Comparison of ENCODE assay signal across 21 cellular contexts in the genomic region with DNA sequence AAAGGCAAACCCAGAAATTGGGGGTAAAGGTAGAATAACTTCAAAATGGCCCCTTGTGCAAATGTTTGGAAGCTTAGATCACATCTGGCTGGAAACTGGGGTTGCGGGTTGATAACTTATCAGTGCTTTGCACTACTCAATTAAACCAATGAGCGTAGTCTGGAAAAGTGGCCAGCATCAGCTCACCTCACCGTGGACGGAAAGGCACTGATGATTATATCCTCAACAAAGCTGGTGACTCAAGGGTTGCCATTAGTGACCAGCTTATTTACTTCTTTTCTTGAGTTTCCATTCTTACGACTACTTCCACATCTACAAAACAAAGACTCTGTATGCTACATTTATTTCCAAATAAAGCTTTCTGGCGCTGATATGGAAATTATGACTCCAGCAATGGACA.
DNase-seq lines count a peak whose midpoint lies in the region; ATAC-seq and TF ChIP-seq lines count a peak whose summit lies in the region.
"Had no signal": no experiment of that assay in that cellular context is flagged by ENCODE, and none has a peak within 500 bp of the region (broad histone marks: within the 10 kb centered on the region; RNA-seq: fewer than 3 reads in every experiment).

No MANE protein-coding gene starts in this region.

- no peaks in the 10 kb centered on the region for H3K27me3 Mint-ChIP-seq in nephron progenitor cell (ENCODE audit: low read depth, poor library complexity)
- H3K27me3 Mint-ChIP-seq in activated CD4-positive, alpha-beta T cell treated with anti-CD3 and anti-CD28 coated beads, Interleukin-2, amount 10 ng/mL, durations not matched to agents 24 days and 14 days: peaks cover 10% of the 10 kb centered on the region
- peaks cover 9% of the 10 kb centered on the region for H3K27me3 Mint-ChIP-seq in CD4-positive, alpha-beta T cell

- no peak overlapping the region for H3K4me3 ChIP-seq in cardiac muscle cell
- no peak overlapping the region for H3K4me3 ChIP-seq in left ventricle myocardium inferior
- H3K4me3 ChIP-seq in endocrine pancreas (ENCODE audit: control insufficient read depth, insufficient read depth, low read length): peak overlapping the region; percentile 77
- H3K4me3 ChIP-seq: GM23248, MG63, PC-9, SJSA1 had no signal

- POLR2A ChIA-PET in CD4-positive, alpha-beta T cell (lab: Charles Lee): no interaction called here

- H3K9me3 Mint-ChIP-seq in nephron progenitor cell: no peaks in the 10 kb centered on the region
- H3K9me3 Mint-ChIP-seq in activated CD4-positive, alpha-beta T cell treated with anti-CD3 and anti-CD28 coated beads, Interleukin-2, amount 10 ng/mL, durations not matched to agents 24 days and 14 days: no peaks in the 10 kb centered on the region
- no peaks in the 10 kb centered on the region for H3K9me3 Mint-ChIP-seq in CD4-positive, alpha-beta T cell
- H3K9me3 Mint-ChIP-seq: H9 had no signal

- ATAC-seq in CD4-positive, alpha-beta T cell (ENCODE audit: poor library complexity): no peak
- ATAC-seq in left lobe of liver: no peak
- ATAC-seq: Right ventricle myocardium inferior had no signal

- intact Hi-C loops in left ventricle myocardium inferior (cut with micrococcal nuclease): no loop called here
- intact Hi-C loops in activated CD4-positive, alpha-beta T cell treated with anti-CD3 and anti-CD28 coated beads, Interleukin-2, amount 10 ng/mL, durations not matched to agents 24 days and 14 days (cut with micrococcal nuclease): no loop called here
- intact Hi-C loops in CD4-positive, alpha-beta T cell (cut with DNase I, micrococcal nuclease): no loop called here

- H3K27ac Mint-ChIP-seq in nephron progenitor cell: peak overlapping the region; percentile 82
- no peak overlapping the region for H3K27ac Mint-ChIP-seq in activated CD4-positive, alpha-beta T cell treated with anti-CD3 and anti-CD28 coated beads, Interleukin-2, amount 10 ng/mL, durations not matched to agents 24 days and 14 days
- H3K27ac Mint-ChIP-seq in CD4-positive, alpha-beta T cell: no peak overlapping the region
- H3K27ac Mint-ChIP-seq: H9 had no signal

- H3K4me3 Mint-ChIP-seq in nephron progenitor cell: no peak overlapping the region
- H3K4me3 Mint-ChIP-seq in activated CD4-positive, alpha-beta T cell treated with anti-CD3 and anti-CD28 coated beads, Interleukin-2, amount 10 ng/mL, durations not matched to agents 24 days and 14 days: no peak overlapping the region
- H3K4me3 Mint-ChIP-seq in CD4-positive, alpha-beta T cell: no peak overlapping the region
- H3K4me3 Mint-ChIP-seq: H9 had no signal

- peak in 1 of 2 donors; percentile 4 for DNase-seq in cardiac muscle cell (ENCODE audit: low read depth in 1 of 2, low spot score in 1 of 2)
- DNase-seq in left ventricle myocardium inferior: no peak
- DNase-seq in nephron progenitor cell: no peak
- no peak for DNase-seq in activated CD4-positive, alpha-beta T cell treated with anti-CD3 and anti-CD28 coated beads, Interleukin-2, amount 10 ng/mL, durations not matched to agents 24 days and 14 days
- no peak for DNase-seq in CD4-positive, alpha-beta T cell
- DNase-seq in left lobe of liver (ENCODE audit: low spot score): no peak
- DNase-seq in GM19240 (ENCODE audit: insufficient read length, low spot score): no peak
- DNase-seq: 8988T, ACHN, DMS79, EL, GM23248, H9, KBM-7, MG63, NCI-H1105 treated with DMSO at 0.1 percent for 48 hours, NCI-H526 treated with DMSO at 0.1 percent for 48 hours, PC-9 had no signal

- CTCF ChIA-PET in CD4-positive, alpha-beta T cell (lab: Charles Lee): no interaction called here

- H3K9ac ChIP-seq in endocrine pancreas (ENCODE audit: control insufficient read depth, insufficient read depth, low read length): no peak overlapping the region
- H3K9ac ChIP-seq: GM23248 had no signal

- no peaks in the 10 kb centered on the region for H3K36me3 Mint-ChIP-seq in nephron progenitor cell (ENCODE audit: low read depth)
- H3K36me3 Mint-ChIP-seq in activated CD4-positive, alpha-beta T cell treated with anti-CD3 and anti-CD28 coated beads, Interleukin-2, amount 10 ng/mL, durations not matched to agents 24 days and 14 days (ENCODE audit: low read depth): no peaks in the 10 kb centered on the region
- no peaks in the 10 kb centered on the region for H3K36me3 Mint-ChIP-seq in CD4-positive, alpha-beta T cell (ENCODE audit: low read depth)

- TF ChIP-seq CTCF in cardiac muscle cell (IDR thresholded peaks at IDR 0.05; ENCODE audit: low read depth, low read length) (no peak), left ventricle myocardium inferior (IDR thresholded peaks at IDR 0.05; ENCODE audit: borderline replicate concordance) (no peak), nephron progenitor cell (IDR thresholded peaks at IDR 0.05) (no peak)
- no peak for TF ChIP-seq CTCF in CD4-positive, alpha-beta T cell (IDR thresholded peaks at IDR 0.05)

- peak overlapping the region; percentile 37 for H3K27ac ChIP-seq in cardiac muscle cell
- no peak overlapping the region for H3K27ac ChIP-seq in left ventricle myocardium inferior (replicated peaks)
- H3K27ac ChIP-seq in CD4-positive, alpha-beta T cell (ENCODE audit: low read depth, low read length): no peak overlapping the region
- H3K27ac ChIP-seq: GM23248, PC-9, SJSA1 had no signal

- H3K27me3 ChIP-seq in cardiac muscle cell: no peaks in the 10 kb centered on the region
- H3K27me3 ChIP-seq in left ventricle myocardium inferior (ENCODE audit: low read depth): no peaks in the 10 kb centered on the region
- H3K27me3 ChIP-seq in endocrine pancreas (ENCODE audit: control insufficient read depth, insufficient read depth, low read length): no peaks in the 10 kb centered on the region
- peaks cover 4% of the 10 kb centered on the region for H3K27me3 ChIP-seq in CD4-positive, alpha-beta T cell (ENCODE audit: control insufficient read depth, insufficient read depth, low read length)
- H3K27me3 ChIP-seq: MG63, SJSA1 had no signal

- H3K36me3 ChIP-seq in cardiac muscle cell (no peaks in the 10 kb centered on the region), left ventricle myocardium inferior (no peaks in the 10 kb centered on the region), endocrine pancreas (ENCODE audit: control insufficient read depth, insufficient read depth, low read length) (no peaks in the 10 kb centered on the region)
- H3K36me3 ChIP-seq: MG63, SJSA1 had no signal

- no peaks in the 10 kb centered on the region for H3K9me3 ChIP-seq in cardiac muscle cell (ENCODE audit: low read depth)
- no peaks in the 10 kb centered on the region for H3K9me3 ChIP-seq in left ventricle myocardium inferior (replicated peaks)
- H3K9me3 ChIP-seq in endocrine pancreas (ENCODE audit: control insufficient read depth, low read length): no peaks in the 10 kb centered on the region
- H3K9me3 ChIP-seq in CD4-positive, alpha-beta T cell (ENCODE audit: control insufficient read depth, low read length): no peaks in the 10 kb centered on the region
- H3K9me3 ChIP-seq: MG63, SJSA1 had no signal

- H3K4me1 ChIP-seq in cardiac muscle cell (ENCODE audit: low read depth): peaks cover 33% of the 10 kb centered on the region
- H3K4me1 ChIP-seq in left ventricle myocardium inferior: peaks cover 15% of the 10 kb centered on the region
- H3K4me1 ChIP-seq in endocrine pancreas (ENCODE audit: control insufficient read depth, insufficient read depth, low read length): no peaks in the 10 kb centered on the region
- H3K4me1 ChIP-seq: SJSA1 had no signal

- peaks cover 25% of the 10 kb centered on the region for H3K4me1 Mint-ChIP-seq in nephron progenitor cell
- H3K4me1 Mint-ChIP-seq in activated CD4-positive, alpha-beta T cell treated with anti-CD3 and anti-CD28 coated beads, Interleukin-2, amount 10 ng/mL, durations not matched to agents 24 days and 14 days: no peaks in the 10 kb centered on the region
- no peaks in the 10 kb centered on the region for H3K4me1 Mint-ChIP-seq in CD4-positive, alpha-beta T cell (ENCODE audit: low read depth)
